11 cellular contexts compared by ENCODE assay signal in genomic region chr5:165882099-165882498, GRCh38.
"Had no signal": no experiment of that assay in that cellular context is flagged by ENCODE, and none has a peak within 500 bp of the region (broad histone marks: within the 10 kb centered on the region; RNA-seq: fewer than 3 reads in every experiment).

No MANE protein-coding gene starts in this region.

- ATAC-seq: HCT116 had no signal

- H3K36me3 ChIP-seq: HAP-1 had no signal

- DNase-seq: GM23248, GOT3, H7, H9, HCEC 1CT, HFFc6 had no signal

- H3K27ac ChIP-seq: GM23248 had no signal

- H3K4me3 ChIP-seq: GM23248, GM23338, HAP-1 had no signal

- H3K9me3 ChIP-seq: HAP-1 had no signal

- FAIRE-seq: H1, H54 had no signal
